4 cellular contexts compared by ENCODE assay signal in genomic region chr10:117053548-117053947, GRCh38.
A peak's percentile ranks its signal among the peaks of the same experiment; 100 is the strongest.
TF ChIP-seq lines count a peak whose summit lies in the region.

No MANE protein-coding gene starts in this region.

TF ChIP-seq in HepG2, 621 proteins besides CTCF, POLR2A, EP300 and RAD21 (continues in another document):
- TF ChIP-seq MAFF (IDR thresholded peaks at IDR 0.05; ENCODE audit: low read depth, low read length) (peak; percentile 34; the same call in 1 of the 2 replicates), MAFK (conservative IDR thresholded peaks at IDR 0.05 in 1 of 2, IDR thresholded peaks at IDR 0.05 in 1 of 2; ENCODE audit: low read length in 2 of 2) (peak; percentile 69 to 71), SOX5 (CRISPR knock-in tag; IDR thresholded peaks at IDR 0.05; ENCODE audit: borderline replicate concordance) (no peak), ZNF549 (CRISPR knock-in tag; IDR thresholded peaks at IDR 0.05) (no peak), ZNF431 (CRISPR knock-in tag; IDR thresholded peaks at IDR 0.05; ENCODE audit: borderline replicate concordance, low read depth) (no peak), NFE2L2 (IDR thresholded peaks at IDR 0.05; ENCODE audit: low read length) (peak; percentile 74), RCOR2 (CRISPR knock-in tag; IDR thresholded peaks at IDR 0.05) (no peak), ZNF772 (CRISPR knock-in tag; IDR thresholded peaks at IDR 0.05) (no peak), BCLAF1 (IDR thresholded peaks at IDR 0.05) (no peak), ZZZ3 (CRISPR knock-in tag; IDR thresholded peaks at IDR 0.05; ENCODE audit: borderline replicate concordance) (no peak), GATAD2A (CRISPR knock-in tag; IDR thresholded peaks at IDR 0.05) (no peak), ZNF510 (CRISPR knock-in tag; IDR thresholded peaks at IDR 0.05; ENCODE audit: low read depth) (no peak), CREB3 (CRISPR knock-in tag; IDR thresholded peaks at IDR 0.05) (no peak)

TF ChIP-seq in IMR-90, 13 proteins besides CTCF, POLR2A, EP300 and RAD21:
- TF ChIP-seq MAZ (IDR thresholded peaks at IDR 0.05; ENCODE audit: borderline replicate concordance, low read depth, low read length) = no peak
- TF ChIP-seq MAFK (IDR thresholded peaks at IDR 0.05; ENCODE audit: low read depth, low read length) = peak; percentile 61
- no peak for TF ChIP-seq MXI1 (IDR thresholded peaks at IDR 0.05; ENCODE audit: borderline replicate concordance, low read depth, low read length)
- no peak for TF ChIP-seq ELK1 (IDR thresholded peaks at IDR 0.05; ENCODE audit: borderline replicate concordance, low read depth, low read length)
- peak; percentile 72 for TF ChIP-seq NFE2L2 (IDR thresholded peaks at IDR 0.05; ENCODE audit: low read depth, low read length)
- TF ChIP-seq SMC3 (IDR thresholded peaks at IDR 0.05; ENCODE audit: low read depth, low read length) = no peak

TF ChIP-seq in K562, 482 proteins besides CTCF, POLR2A, EP300 and RAD21 (continues in another document):
- TF ChIP-seq SMAD4 (CRISPR knock-in tag; conservative IDR thresholded peaks at IDR 0.05) (no peak), POU5F1 (IDR thresholded peaks at IDR 0.05; ENCODE audit: borderline replicate concordance, low read depth, low read length, partially characterized antibody) (no peak), ZNF316 (IDR thresholded peaks at IDR 0.05) (peak; percentile 60; the same call in 1 of the 2 replicates), NFATC3 (IDR thresholded peaks at IDR 0.05) (no peak), ZFP30 (CRISPR knock-in tag; IDR thresholded peaks at IDR 0.05; ENCODE audit: borderline replicate concordance) (no peak), MAFF (IDR thresholded peaks at IDR 0.05; ENCODE audit: low read length) (peak; percentile 43; the same call in 1 of the 2 replicates), STAT5B (CRISPR knock-in tag; IDR thresholded peaks at IDR 0.05) (no peak), KLF6 (CRISPR knock-in tag; IDR thresholded peaks at IDR 0.05; ENCODE audit: borderline replicate concordance) (no peak), CREB1 (IDR thresholded peaks at IDR 0.05) (no peak), CREB1 (CRISPR knock-in tag; IDR thresholded peaks at IDR 0.05) (no peak), ZNF431 (CRISPR knock-in tag; IDR thresholded peaks at IDR 0.05) (no peak), NFE2 (IDR thresholded peaks at IDR 0.05; ENCODE audit: low read depth) (0 out of 2 replicates have a peak, but pooled peaks have one; percentile 21), ZNF133 (CRISPR knock-in tag; IDR thresholded peaks at IDR 0.05) (no peak), SLC30A9 (CRISPR knock-in tag; IDR thresholded peaks at IDR 0.05) (no peak), ASH1L (IDR thresholded peaks at IDR 0.05; ENCODE audit: borderline replicate concordance, low read depth, partially characterized antibody) (no peak), POLR3G (IDR thresholded peaks at IDR 0.05; ENCODE audit: extremely low read depth, insufficient read length, insufficient replicate concordance) (no peak), C11orf30 (IDR thresholded peaks at IDR 0.05; ENCODE audit: low read depth) (peak; percentile 60), SREBF1 (IDR thresholded peaks at IDR 0.05; ENCODE audit: borderline replicate concordance, low read depth, low read length) (no peak), PKNOX1 (IDR thresholded peaks at IDR 0.05) (no peak), RFX1 (IDR thresholded peaks at IDR 0.05) (no peak), MECOM (CRISPR knock-in tag; IDR thresholded peaks at IDR 0.05) (no peak), PBX2 (CRISPR knock-in tag; IDR thresholded peaks at IDR 0.05; ENCODE audit: low read depth) (no peak), PBX2 (tag; conservative IDR thresholded peaks at IDR 0.05; ENCODE audit: low read depth) (no peak), USF2 (CRISPR knock-in tag; IDR thresholded peaks at IDR 0.05) (no peak), ZNF41 (CRISPR knock-in tag; conservative IDR thresholded peaks at IDR 0.05) (no peak), TAF7 (tag; IDR thresholded peaks at IDR 0.05) (no peak), ZNF507 (tag; conservative IDR thresholded peaks at IDR 0.05) (no peak), ZBTB26 (CRISPR knock-in tag; IDR thresholded peaks at IDR 0.05) (no peak)

TF ChIP-seq in SK-N-SH treated with all-trans-retinoic acid at 6 μM for 48 hours, 23 proteins besides CTCF, POLR2A, EP300 and RAD21:
- no peak for TF ChIP-seq TSHZ2 (CRISPR knock-in tag; IDR thresholded peaks at IDR 0.05)
- no peak for TF ChIP-seq ZNF565 (CRISPR knock-in tag; conservative IDR thresholded peaks at IDR 0.05; ENCODE audit: low read depth)
- TF ChIP-seq CSRNP3 (CRISPR knock-in tag; IDR thresholded peaks at IDR 0.05) = no peak
- TF ChIP-seq GLIS3 (CRISPR knock-in tag; IDR thresholded peaks at IDR 0.05) = no peak
- TF ChIP-seq ZC3H10 (CRISPR knock-in tag; IDR thresholded peaks at IDR 0.05) = no peak
- no peak for TF ChIP-seq RARB (CRISPR knock-in tag; IDR thresholded peaks at IDR 0.05)
- TF ChIP-seq POU6F1 (CRISPR knock-in tag; IDR thresholded peaks at IDR 0.05; ENCODE audit: borderline replicate concordance, low read depth) = no peak
